8 cellular contexts compared by ENCODE assay signal in genomic region chr16:69132424-69133252, GRCh38. TPM values are rescaled to one million over a fixed set of nuclear protein-coding genes. Genes with fewer than 3 reads are reported as not detected.
A peak's percentile ranks its signal among the peaks of the same experiment; 100 is the strongest.
DNase-seq lines count a peak whose midpoint lies in the region; ATAC-seq and TF ChIP-seq lines count a peak whose summit lies in the region.

CHTF8 (minus strand) TSS chr16:69132588; CDS start chr16:69121458, 11,130 bp downstream.
UTP4 (plus strand) TSS chr16:69132649; CDS start chr16:69133460, 811 bp downstream.

- peak within 1 kb of the TSS; percentile 99 for H3K4me2 ChIP-seq in GM23338

- peaks cover 55% of the 10 kb centered on the region for H3K36me3 Mint-ChIP-seq in GM23338 (ENCODE audit: low read depth)
- H3K36me3 Mint-ChIP-seq in osteocyte (ENCODE audit: unreplicated experiment) = peaks cover 4% of the 10 kb centered on the region

- peaks cover 23% of the 10 kb centered on the region for H3F3A ChIP-seq in GM23338 (replicated peaks; ENCODE audit: low read depth)

- H3K9me3 Mint-ChIP-seq in GM23338 (no peaks in the 10 kb centered on the region), osteocyte (ENCODE audit: unreplicated experiment) (no peaks in the 10 kb centered on the region)

- H3K27me3 Mint-ChIP-seq in GM23338 (ENCODE audit: insufficient read depth, low read depth, poor library complexity) = peaks cover 12% of the 10 kb centered on the region
- H3K27me3 Mint-ChIP-seq in osteocyte (ENCODE audit: unreplicated experiment) = no peaks in the 10 kb centered on the region

- no peaks in the 10 kb centered on the region for H3K27me3 ChIP-seq in GM23338 (ENCODE audit: insufficient read depth)
- H3K27me3 ChIP-seq in testis = no peaks in the 10 kb centered on the region

- ATAC-seq in GM23338 (peak; percentile 85), SK-N-SH treated with all-trans-retinoic acid at 6 μM for 48 hours (peak; percentile 92)

- H3K79me2 ChIP-seq in GM23338 (replicated peaks; ENCODE audit: insufficient read depth) = peaks cover 93% of the 10 kb centered on the region

- peak within 1 kb of the TSS; percentile 100 for H3K27ac ChIP-seq in GM23338 (ENCODE audit: low read depth)
- peak within 1 kb of the TSS; percentile 91 to 96 for H3K27ac ChIP-seq in testis

- peaks cover 47% of the 10 kb centered on the region for H4K20me1 ChIP-seq in GM23338 (replicated peaks; ENCODE audit: insufficient read depth)

- H3K4me3 Mint-ChIP-seq in GM23338 (peak within 1 kb of the TSS; percentile 96), osteocyte (ENCODE audit: unreplicated experiment) (peak within 1 kb of the TSS; percentile 97)

- DNase-seq in ELF-1 (ENCODE audit: low read depth, low spot score) = peak; percentile 73
- DNase-seq in GM23338 (ENCODE audit: low spot score) = peak; percentile 88
- DNase-seq in LNCaP clone FGC (ENCODE audit: low read depth) = peak; percentile 35
- peak; percentile 91 for DNase-seq in activated naive CD4-positive, alpha-beta T cell treated with anti-CD3 and anti-CD28 coated beads, Interleukin-2, amount 50 U/mL, for 16 hours
- peak; percentile 80 for DNase-seq in glomerular visceral epithelial cell (ENCODE audit: extremely low spot score)
- DNase-seq in osteocyte (ENCODE audit: extremely low spot score, unreplicated experiment) = peak; percentile 93
- peak; percentile 92 for DNase-seq in testis

- H3K36me3 ChIP-seq in GM23338 (ENCODE audit: insufficient read depth) (peaks cover 15% of the 10 kb centered on the region), testis (ENCODE audit: low read depth, missing control alignments) (no peaks in the 10 kb centered on the region)

- no peak for TF ChIP-seq CTCF in GM23338 (conservative IDR thresholded peaks at IDR 0.05; ENCODE audit: low read depth in 2 of 2)
- no peak for TF ChIP-seq CTCF in LNCaP clone FGC (IDR thresholded peaks at IDR 0.05; ENCODE audit: control insufficient read depth, extremely low read depth, insufficient read depth)
- no peak for TF ChIP-seq CTCF in osteocyte (IDR thresholded peaks at IDR 0.05)
- TF ChIP-seq CTCF in testis (IDR thresholded peaks at IDR 0.05) = peak in 1 of 3 experiments; percentile 24

- H3K9me2 ChIP-seq in GM23338 (ENCODE audit: insufficient read depth) = no peaks in the 10 kb centered on the region

- no peaks in the 10 kb centered on the region for H3K9me3 ChIP-seq in testis

- peak within 1 kb of the TSS; percentile 98 for H3K27ac Mint-ChIP-seq in GM23338
- peak within 1 kb of the TSS; percentile 94 for H3K27ac Mint-ChIP-seq in osteocyte (ENCODE audit: unreplicated experiment)

- peak within 1 kb of the TSS; percentile 99 for H3K4me3 ChIP-seq in GM23338
- peak within 1 kb of the TSS; percentile 69 for H3K4me3 ChIP-seq in LNCaP clone FGC (ENCODE audit: low read depth, low read length)
- peak within 1 kb of the TSS; percentile 94 to 97 for H3K4me3 ChIP-seq in testis

- H2AFZ ChIP-seq in GM23338 = peak within 1 kb of the TSS; percentile 81; the same call in 1 of the 2 replicates

- WGBS in testis, 2 donors = 0 to 2% methylated on average over 18 to 56 of the region's 78 CpGs

- peak; percentile 68 for TF ChIP-seq POLR2A in testis (IDR thresholded peaks at IDR 0.05)

- H3K4me1 ChIP-seq in GM23338 (ENCODE audit: insufficient read depth) = peaks cover 18% of the 10 kb centered on the region
- H3K4me1 ChIP-seq in testis = peaks cover 30% of the 10 kb centered on the region

- intact Hi-C loops in testis (cut with DNase I; ENCODE audit: low total_unique reads) = no loop called here

- H3K4me1 Mint-ChIP-seq in GM23338 = peaks cover 34% of the 10 kb centered on the region
- H3K4me1 Mint-ChIP-seq in osteocyte (ENCODE audit: unreplicated experiment) = peaks cover 43% of the 10 kb centered on the region

TF ChIP-seq in SK-N-SH treated with all-trans-retinoic acid at 6 μM for 48 hours, 23 proteins besides CTCF, POLR2A, EP300 and RAD21:
- TF ChIP-seq GLIS3 (CRISPR knock-in tag; IDR thresholded peaks at IDR 0.05) (no peak), ZNF565 (CRISPR knock-in tag; conservative IDR thresholded peaks at IDR 0.05; ENCODE audit: low read depth) (no peak), ESRRG (CRISPR knock-in tag; IDR thresholded peaks at IDR 0.05) (no peak), PATZ1 (CRISPR knock-in tag; IDR thresholded peaks at IDR 0.05; ENCODE audit: borderline replicate concordance) (no peak), TOX (CRISPR knock-in tag; IDR thresholded peaks at IDR 0.05; ENCODE audit: borderline replicate concordance) (no peak), ARNTL (CRISPR knock-in tag; IDR thresholded peaks at IDR 0.05; ENCODE audit: borderline replicate concordance, low read depth) (no peak), ZFP3 (CRISPR knock-in tag; IDR thresholded peaks at IDR 0.05) (no peak), PPARA (CRISPR knock-in tag; IDR thresholded peaks at IDR 0.05; ENCODE audit: borderline replicate concordance) (no peak), ZNF8 (CRISPR knock-in tag; IDR thresholded peaks at IDR 0.05) (no peak)

RNA-seq across cellular contexts. Expression of gene CHTF8, which starts in this region (rescaled TPM):
- total RNA-seq in GM23338 (2014; rRNA removed; shearing (Covaris generic)) = 147 and 155 TPM in 2 replicates
- polyA plus RNA-seq in GM23338 (2016; fragmentation: Nextera tagmentation; extraction: Ambion mirVana) (24.4 and 25.5 TPM in 2 replicates), testis (ENCODE audit: insufficient read depth, low read depth, low replicate concordance) (122 TPM)
- total RNA-seq in osteocyte (88.0 and 91.7 TPM in 2 replicates), testis (100 to 1,000 TPM; 131 to 147 TPM)

RNA-seq across cellular contexts. Expression of gene UTP4, which starts in this region (rescaled TPM):
- 66.6 and 76.7 TPM in 2 replicates for total RNA-seq in GM23338 (2014; rRNA removed; shearing (Covaris generic))
- 63.2 TPM in 2 replicates for polyA plus RNA-seq in GM23338 (2016; fragmentation: Nextera tagmentation; extraction: Ambion mirVana)
- 41.6 and 41.8 TPM in 2 replicates for total RNA-seq in osteocyte
- 10 to 100 TPM; 72.8 to 78.3 TPM for total RNA-seq in testis
- polyA plus RNA-seq in testis (ENCODE audit: insufficient read depth, low read depth, low replicate concordance) = 80.5 TPM

Comparison
In these comparisons a context has a peak if more than half of its experiments do, and no peak if none do; other contexts are left out.
1. Peak in every context shown above with its lines: DNase-seq, ATAC-seq, H3K4me3 ChIP-seq and H3K27ac ChIP-seq.
2. DNase-seq: peak in every context shown above with its lines; median percentile 93 in osteocyte; 92 in testis; 91 in activated naive CD4-positive, alpha-beta T cell treated with anti-CD3 and anti-CD28 coated beads, Interleukin-2, amount 50 U/mL, for 16 hours; 88 in GM23338; 80 in glomerular visceral epithelial cell; 73 in ELF-1; 35 in LNCaP clone FGC.